ENCODE assay signal across 8 cellular contexts in genomic region chr5:79774171-79774854, GRCh38.
DNase-seq lines count a peak whose midpoint lies in the region; ATAC-seq and TF ChIP-seq lines count a peak whose summit lies in the region.

No MANE protein-coding gene starts in this region.

- H3K4me3 Mint-ChIP-seq in activated CD8-positive, alpha-beta T cell treated with anti-CD3 and anti-CD28 coated beads for 36 hours, result peak overlapping the region; percentile 43
- no peak overlapping the region for H3K4me3 Mint-ChIP-seq in effector memory CD8-positive, alpha-beta T cell

- H3K27ac Mint-ChIP-seq in activated CD8-positive, alpha-beta T cell treated with anti-CD3 and anti-CD28 coated beads for 36 hours, result peak overlapping the region; percentile 66
- H3K27ac Mint-ChIP-seq in effector memory CD8-positive, alpha-beta T cell, result no peak overlapping the region

- peaks cover 18% of the 10 kb centered on the region for H3K4me1 Mint-ChIP-seq in activated CD8-positive, alpha-beta T cell treated with anti-CD3 and anti-CD28 coated beads for 36 hours (ENCODE audit: low read depth)
- no peaks in the 10 kb centered on the region for H3K4me1 Mint-ChIP-seq in effector memory CD8-positive, alpha-beta T cell (ENCODE audit: low read depth in 2 of 2)

- H3K9me3 Mint-ChIP-seq in activated CD8-positive, alpha-beta T cell treated with anti-CD3 and anti-CD28 coated beads for 36 hours, result peaks cover 3% of the 10 kb centered on the region
- H3K9me3 Mint-ChIP-seq in effector memory CD8-positive, alpha-beta T cell, result no peaks in the 10 kb centered on the region

- DNase-seq in COR-L47 (lab: John Stamatoyannopoulos, UW), result peak; percentile 26
- peak; percentile 42 for DNase-seq in HCEC 1CT
- peak; percentile 28 for DNase-seq in activated CD8-positive, alpha-beta T cell treated with anti-CD3 and anti-CD28 coated beads for 36 hours
- peak; percentile 50 for DNase-seq in inferior parietal cortex (ENCODE audit: extremely low spot score)
- no peak for DNase-seq in mesenteric fat pad (ENCODE audit: low spot score)
- DNase-seq in effector memory CD8-positive, alpha-beta T cell, result no peak
- no peak for DNase-seq in NCI-H2081 (lab: John Stamatoyannopoulos, UW)

- POLR2A ChIA-PET in activated CD8-positive, alpha-beta T cell treated with anti-CD3 and anti-CD28 coated beads for 36 hours (lab: Charles Lee), result interaction anchor here (0.5 to 0.7 kb wide), 2 partner anchors 202 to 221 kb away, joined by 3 read pairs; no protein-coding TSS in a partner anchor

- peak; percentile 46 for TF ChIP-seq CTCF in activated CD8-positive, alpha-beta T cell treated with anti-CD3 and anti-CD28 coated beads for 36 hours (IDR thresholded peaks at IDR 0.05)

- ATAC-seq in activated CD8-positive, alpha-beta T cell treated with anti-CD3 and anti-CD28 coated beads for 36 hours, result peak; percentile 58
- ATAC-seq in effector memory CD8-positive, alpha-beta T cell (replicated peaks), result no peak
- ATAC-seq in HG02938 (IDR thresholded peaks at IDR 0.05; ENCODE audit: unreplicated experiment), result no peak

- intact Hi-C loops in activated CD8-positive, alpha-beta T cell treated with anti-CD3 and anti-CD28 coated beads for 36 hours (cut with micrococcal nuclease), result no loop called here

- peaks cover 5% of the 10 kb centered on the region for H3K36me3 Mint-ChIP-seq in activated CD8-positive, alpha-beta T cell treated with anti-CD3 and anti-CD28 coated beads for 36 hours (ENCODE audit: low read depth)
- H3K36me3 Mint-ChIP-seq in effector memory CD8-positive, alpha-beta T cell (ENCODE audit: insufficient read depth), result no peaks in the 10 kb centered on the region

- CTCF ChIA-PET in activated CD8-positive, alpha-beta T cell treated with anti-CD3 and anti-CD28 coated beads for 36 hours (lab: Charles Lee), result interaction anchor here (0.6 to 1.6 kb wide), 9 partner anchors 11 to 446 kb away, joined by 3 to 8 read pairs (median 3); no protein-coding TSS in a partner anchor

- peaks cover 3% of the 10 kb centered on the region for H3K27me3 Mint-ChIP-seq in activated CD8-positive, alpha-beta T cell treated with anti-CD3 and anti-CD28 coated beads for 36 hours
- H3K27me3 Mint-ChIP-seq in effector memory CD8-positive, alpha-beta T cell, result peaks cover 18 to 32% of the 10 kb centered on the region in 2 donors

Comparison
In these comparisons a context has a peak if more than half of its experiments do, and no peak if none do; other contexts are left out.
1. DNase-seq: peak in COR-L47 (single experiment), HCEC 1CT (single experiment), activated CD8-positive, alpha-beta T cell treated with anti-CD3 and anti-CD28 coated beads for 36 hours (single experiment) and inferior parietal cortex (single experiment); none in mesenteric fat pad (single experiment), effector memory CD8-positive, alpha-beta T cell (0 of 3) and NCI-H2081 (0 of 2).